Comparison of ENCODE assay signal across 8 cellular contexts in the genomic region with DNA sequence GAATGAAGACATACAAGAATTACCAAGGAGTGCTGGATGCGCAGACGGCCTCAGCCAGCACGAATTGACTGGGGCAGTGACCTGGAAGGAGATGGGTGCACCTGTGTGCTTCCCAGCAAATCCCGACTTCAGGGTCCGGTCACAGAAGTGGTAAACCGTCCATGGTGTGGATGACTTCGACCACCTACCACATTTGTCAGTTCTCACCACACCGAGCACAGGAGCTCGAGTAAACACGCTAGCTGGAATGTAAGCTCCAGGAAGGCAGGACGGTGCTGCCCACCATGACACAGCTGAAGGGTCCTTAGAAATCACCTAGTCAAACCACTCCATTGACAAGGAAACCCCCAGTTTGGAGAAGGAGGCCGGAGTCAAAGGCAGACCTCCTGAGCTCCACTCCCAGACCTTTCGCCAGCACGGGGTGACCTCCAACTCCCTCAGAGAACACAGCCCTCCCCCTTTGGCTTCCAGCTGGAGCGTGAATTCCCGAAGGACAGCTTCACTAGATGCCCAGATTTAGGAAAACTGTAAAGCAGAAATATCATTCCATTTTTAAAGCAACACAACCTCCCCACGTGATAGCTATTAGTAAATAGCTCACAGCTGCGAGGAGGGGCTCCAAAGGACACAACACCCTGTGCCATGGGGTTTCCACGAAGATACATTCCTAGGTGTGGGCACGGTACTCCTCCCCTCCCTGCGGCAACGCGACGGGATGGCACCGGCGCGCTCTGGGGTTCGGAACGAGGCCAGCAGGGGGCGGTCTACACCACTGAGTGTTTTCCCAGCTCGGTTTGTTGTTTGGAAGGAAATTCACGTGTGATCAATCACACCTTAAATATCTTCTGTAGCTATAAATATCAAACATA. TPM values are rescaled to one million over a fixed set of nuclear protein-coding genes. Genes with fewer than 3 reads are reported as not detected.
DNase-seq lines count a peak whose midpoint lies in the region; ATAC-seq and TF ChIP-seq lines count a peak whose summit lies in the region.

No MANE protein-coding gene starts in this region.

- BruUV-seq in mammary epithelial cell (replicated peaks; lab: Mats Ljungman, UMichigan): no TSS peak

- H3K36me3 Mint-ChIP-seq in CD8-positive, alpha-beta T cell: no peaks in the 10 kb centered on the region
- H3K36me3 Mint-ChIP-seq in T-helper 17 cell (ENCODE audit: low read depth): peaks cover 11% of the 10 kb centered on the region

- H3K9me3 Mint-ChIP-seq in CD8-positive, alpha-beta T cell: no peaks in the 10 kb centered on the region

- intact Hi-C loops in CD8-positive, alpha-beta T cell (cut with DNase I, micrococcal nuclease): loop anchor here (2.0 to 5.0 kb wide), 3 partner anchors 340 to 384 kb away; no protein-coding TSS in a partner anchor
- intact Hi-C loops in mammary epithelial cell (cut with micrococcal nuclease): loop anchor here (1.0 to 10.0 kb wide), 8 partner anchors 34 to 340 kb away; partner anchors contain the start of genes GNAL, MPPE1 and SLC35G4

- peak overlapping the region; percentile 68 for H2AFZ ChIP-seq in mammary epithelial cell (ENCODE audit: low read depth, low read length)

- H3K27me3 Mint-ChIP-seq in CD8-positive, alpha-beta T cell (ENCODE audit: low read depth): peaks cover 47% of the 10 kb centered on the region
- peaks cover 77% of the 10 kb centered on the region for H3K27me3 Mint-ChIP-seq in T-helper 17 cell

- no peaks in the 10 kb centered on the region for H3K27me3 ChIP-seq in CD8-positive, alpha-beta T cell (ENCODE audit: insufficient read depth, low read length)
- no peaks in the 10 kb centered on the region for H3K27me3 ChIP-seq in mammary epithelial cell (ENCODE audit: insufficient read depth, low read length)

- no peak overlapping the region for H3K4me3 ChIP-seq in CD8-positive, alpha-beta T cell (ENCODE audit: low read depth, low read length)
- H3K4me3 ChIP-seq in mammary epithelial cell (replicated peaks in 1 of 3; ENCODE audit: insufficient read depth in 1 of 3, low read depth in 2 of 3, low read length in 3 of 3): no peak overlapping the region

- H4K20me1 ChIP-seq in mammary epithelial cell (ENCODE audit: insufficient read depth, low read length): no peaks in the 10 kb centered on the region

- ATAC-seq in CD8-positive, alpha-beta T cell: no peak
- ATAC-seq in T-helper 17 cell (peak; percentile 49), HG02588 (IDR thresholded peaks at IDR 0.05; ENCODE audit: unreplicated experiment) (no peak)

- no peaks in the 10 kb centered on the region for H3K9me3 ChIP-seq in CD8-positive, alpha-beta T cell (ENCODE audit: low read length)
- H3K9me3 ChIP-seq in T-helper 17 cell (ENCODE audit: control insufficient read depth, low read length, poor library complexity, severe bottlenecking): no peaks in the 10 kb centered on the region
- no peaks in the 10 kb centered on the region for H3K9me3 ChIP-seq in mammary epithelial cell (replicated peaks; ENCODE audit: insufficient read depth, low read length)

- no peaks in the 10 kb centered on the region for H3K36me3 ChIP-seq in CD8-positive, alpha-beta T cell (ENCODE audit: insufficient read depth, low read length)
- no peaks in the 10 kb centered on the region for H3K36me3 ChIP-seq in mammary epithelial cell (ENCODE audit: insufficient read depth, low read length)

- no peak overlapping the region for H3K9ac ChIP-seq in mammary epithelial cell (ENCODE audit: insufficient read depth, low read length)

- H3K27ac ChIP-seq in CD8-positive, alpha-beta T cell (ENCODE audit: low read depth, low read length): no peak overlapping the region
- H3K27ac ChIP-seq in mammary epithelial cell (ENCODE audit: insufficient read depth, low read depth, low read length): no peak overlapping the region

- in situ Hi-C loops in mammary epithelial cell (cut with MboI; ENCODE audit: low sequenced_read_pairs in 2 of 2): loop anchor here (5.0 to 25.0 kb wide), 4 partner anchors 72 to 382 kb away; partner anchors contain the start of gene CHMP1B (in 1 of the 2)

- H3K79me2 ChIP-seq in mammary epithelial cell (ENCODE audit: insufficient read depth, low read length): no peaks in the 10 kb centered on the region

- H3K4me3 Mint-ChIP-seq in CD8-positive, alpha-beta T cell: no peak overlapping the region
- H3K4me3 Mint-ChIP-seq in T-helper 17 cell: no peak overlapping the region

- peaks cover 2% of the 10 kb centered on the region for H3K4me1 Mint-ChIP-seq in CD8-positive, alpha-beta T cell (ENCODE audit: low read depth)
- peaks cover 13% of the 10 kb centered on the region for H3K4me1 Mint-ChIP-seq in T-helper 17 cell

- peak overlapping the region; percentile 68 for H3K4me2 ChIP-seq in mammary epithelial cell (ENCODE audit: insufficient read depth, low read depth, low read length)

- CTCF ChIA-PET in CD8-positive, alpha-beta T cell (lab: Charles Lee): interaction anchor here (0.6 to 2.0 kb wide), 3 partner anchors 29 to 384 kb away, joined by 3 to 7 read pairs (median 3); no protein-coding TSS in a partner anchor
- CTCF ChIA-PET in mammary epithelial cell (lab: Charles Lee; ENCODE audit: low non-redundant PET): interaction anchor here (0.5 to 2.4 kb wide), 5 partner anchors 12 to 216 kb away, joined by 3 to 43 read pairs (median 3); no protein-coding TSS in a partner anchor

- no peaks in the 10 kb centered on the region for H3K4me1 ChIP-seq in CD8-positive, alpha-beta T cell (ENCODE audit: insufficient read depth, low read length)
- H3K4me1 ChIP-seq in mammary epithelial cell (ENCODE audit: insufficient read depth, low read length): peaks cover 31% of the 10 kb centered on the region

- dilution Hi-C loops in mammary epithelial cell (cut with HindIII; ENCODE audit: low sequenced_read_pairs): no loop called here

- WGBS in mammary epithelial cell (ENCODE audit: low coverage, missing lambda C conversion rate): 43% methylated on average over 30 of the region's 32 CpGs

- DNase-seq in CD8-positive, alpha-beta T cell: peak in 3 of 7 experiments; percentile 3 to 42 (median 20)
- peak; percentile 72 for DNase-seq in HPDE6-E6E7 (ENCODE audit: extremely low spot score)
- peak in 1 of 3 donors; percentile 29 for DNase-seq in T-helper 17 cell
- DNase-seq in mammary epithelial cell: peak; percentile 54
- peak; percentile 72 for DNase-seq in left kidney (ENCODE audit: low read depth, low spot score)
- DNase-seq in stimulated activated CD4-positive, alpha-beta T cell treated with anti-CD3 and anti-CD28 coated beads, Interleukin-4, amount 100 ng/mL, for 1 hour: peak; percentile 49
- no peak for DNase-seq in cerebellar nuclear complex (lab: John Stamatoyannopoulos, UW)

- H3K27ac Mint-ChIP-seq in CD8-positive, alpha-beta T cell: no peak overlapping the region
- H3K27ac Mint-ChIP-seq in T-helper 17 cell: no peak overlapping the region

- POLR2A ChIA-PET in CD8-positive, alpha-beta T cell (lab: Charles Lee): no interaction called here

- TF ChIP-seq CTCF in CD8-positive, alpha-beta T cell (IDR thresholded peaks at IDR 0.05): peak; percentile 41
- peak; percentile 94 to 95 for TF ChIP-seq CTCF in mammary epithelial cell (conservative IDR thresholded peaks at IDR 0.05 in 1 of 2, IDR thresholded peaks at IDR 0.05 in 1 of 2; ENCODE audit: extremely low read depth in 1 of 2, insufficient read depth in 1 of 2, low read depth in 1 of 2, low read length in 2 of 2)

RNA-seq across cellular contexts. Expression of gene GNAL, which starts 34.1 kb away (rescaled TPM):
- total RNA-seq in CD8-positive, alpha-beta T cell: under 1 TPM; 0.17 to 0.62 TPM
- total RNA-seq in T-helper 17 cell (under 1 TPM; 0.10 to 0.37 TPM), mammary epithelial cell (10 to 100 TPM; 35.0 to 40.8 TPM)
- polyA plus RNA-seq in mammary epithelial cell: 19.5 TPM
- 108 TPM for polyA minus RNA-seq in mammary epithelial cell

RNA-seq across cellular contexts. Expression of gene SLC35G4, which starts 45.6 kb away (rescaled TPM):
- total RNA-seq in CD8-positive, alpha-beta T cell: not detected
- not detected for total RNA-seq in T-helper 17 cell
- not detected for total RNA-seq in mammary epithelial cell
- polyA plus RNA-seq in mammary epithelial cell: not detected
- not detected for polyA minus RNA-seq in mammary epithelial cell

Comparison
In these comparisons a context has a peak if more than half of its experiments do, and no peak if none do; other contexts are left out.
1. DNase-seq: peak in HPDE6-E6E7 (single experiment), mammary epithelial cell (single experiment), left kidney (single experiment) and stimulated activated CD4-positive, alpha-beta T cell treated with anti-CD3 and anti-CD28 coated beads, Interleukin-4, amount 100 ng/mL, for 1 hour (single experiment); none in cerebellar nuclear complex (0 of 2).
2. RNA of gene GNAL, which starts 34.1 kb away (total RNA-seq): 35.0 to 40.8 TPM in mammary epithelial cell; 0.17 to 0.62 TPM in CD8-positive, alpha-beta T cell and 0.10 to 0.37 TPM in T-helper 17 cell; every median in the first group is over 10 times any median in the second.